In genomic region chr20:12882832-12883506, GRCh38 we compare ENCODE assay signal across 21 cellular contexts.
DNase-seq lines count a peak whose midpoint lies in the region; ATAC-seq and TF ChIP-seq lines count a peak whose summit lies in the region.
"Had no signal": no experiment of that assay in that cellular context is flagged by ENCODE, and none has a peak within 500 bp of the region (broad histone marks: within the 10 kb centered on the region; RNA-seq: fewer than 3 reads in every experiment).

No MANE protein-coding gene starts in this region.

- ATAC-seq in GM18873 (IDR thresholded peaks at IDR 0.05; ENCODE audit: low FRiP score, unreplicated experiment) (no peak), HG03139 (IDR thresholded peaks at IDR 0.05; ENCODE audit: unreplicated experiment) (no peak)
- ATAC-seq: left lung had no signal

- no peak for TF ChIP-seq CTCF in AG09309 (IDR thresholded peaks at IDR 0.05; ENCODE audit: control insufficient read depth, insufficient read depth, low read depth, low read length, missing control alignments)
- no peak for TF ChIP-seq CTCF in cardiac fibroblast (IDR thresholded peaks at IDR 0.05; ENCODE audit: low read depth, low read length)

- DNase-seq in AG09309 (ENCODE audit: low read depth) (peak; percentile 29), HCEC 1CT (peak; percentile 93), cardiac fibroblast (ENCODE audit: low read depth in 2 of 2) (peak; percentile 20 to 45), kidney glomerular epithelial cell (lab: John Stamatoyannopoulos, UW) (peak; percentile 10)
- DNase-seq in activated CD4-positive, alpha-beta T cell treated with anti-CD3 and anti-CD28 coated beads, Interleukin-2, amount 10 ng/mL, durations not matched to agents 7 days and 5 days = no peak
- no peak for DNase-seq in activated effector memory CD4-positive, alpha-beta T cell treated with Interleukin-2 at 50 U/mL for 16 hours
- DNase-seq: activated CD4-positive, alpha-beta memory T cell treated with anti-CD3 and anti-CD28 coated beads, Interleukin-2, amount 10 ng/mL, durations not matched to agents 7 days and 5 days; adrenal gland; DMS153; left lung; NCI-H187; NCI-H510A; posterior cingulate gyrus; stimulated activated CD4-positive, alpha-beta T cell treated with anti-CD3 and anti-CD28 coated beads, Interleukin-15, amount 100 ng/mL, for 24 hours; uterus had no signal

- H3K36me3 Mint-ChIP-seq in activated CD4-positive, alpha-beta T cell treated with anti-CD3 and anti-CD28 coated beads, Interleukin-2, amount 10 ng/mL, durations not matched to agents 7 days and 5 days (ENCODE audit: low read depth) = no peaks in the 10 kb centered on the region

- H3K4me3 Mint-ChIP-seq in activated CD4-positive, alpha-beta T cell treated with anti-CD3 and anti-CD28 coated beads, Interleukin-2, amount 10 ng/mL, durations not matched to agents 7 days and 5 days = no peak overlapping the region
- H3K4me3 Mint-ChIP-seq: activated CD4-positive, alpha-beta memory T cell treated with anti-CD3 and anti-CD28 coated beads, Interleukin-2, amount 10 ng/mL, durations not matched to agents 7 days and 5 days; activated T-helper 1 cell treated with anti-CD3 and anti-CD28 coated beads, Interleukin-12 subunit alpha, Interleukin-12 subunit beta, Interleukin-2, Interleukin-4 antibody, amounts not matched to agents 30 ng/mL and 10 ng/mL and 1 ng/mL, durations not matched to agents 14 hours and 24 hours and 36 hours; B cell had no signal

- H3K4me3 ChIP-seq in AG09309 (ENCODE audit: control insufficient read depth, low read depth, low read length) (no peak overlapping the region), cardiac fibroblast (replicated peaks in 1 of 2; ENCODE audit: low read depth in 2 of 2, low read length in 2 of 2) (no peak overlapping the region)
- H3K4me3 ChIP-seq: adrenal gland, coronary artery, left lung, SK-N-MC, uterus had no signal

- POLR2A ChIA-PET in activated CD4-positive, alpha-beta T cell treated with anti-CD3 and anti-CD28 coated beads, Interleukin-2, amount 10 ng/mL, durations not matched to agents 7 days and 5 days (lab: Charles Lee) = no interaction called here

- peaks cover 2% of the 10 kb centered on the region for H3K9me3 Mint-ChIP-seq in activated CD4-positive, alpha-beta T cell treated with anti-CD3 and anti-CD28 coated beads, Interleukin-2, amount 10 ng/mL, durations not matched to agents 7 days and 5 days
- H3K9me3 Mint-ChIP-seq: activated T-helper 1 cell treated with anti-CD3 and anti-CD28 coated beads, Interleukin-12 subunit alpha, Interleukin-12 subunit beta, Interleukin-2, Interleukin-4 antibody, amounts not matched to agents 30 ng/mL and 10 ng/mL and 1 ng/mL, durations not matched to agents 14 hours and 24 hours and 36 hours had no signal

- H3K27ac Mint-ChIP-seq in activated CD4-positive, alpha-beta T cell treated with anti-CD3 and anti-CD28 coated beads, Interleukin-2, amount 10 ng/mL, durations not matched to agents 7 days and 5 days = no peak overlapping the region
- H3K27ac Mint-ChIP-seq: activated CD4-positive, alpha-beta memory T cell treated with anti-CD3 and anti-CD28 coated beads, Interleukin-2, amount 10 ng/mL, durations not matched to agents 7 days and 5 days; activated T-helper 1 cell treated with anti-CD3 and anti-CD28 coated beads, Interleukin-12 subunit alpha, Interleukin-12 subunit beta, Interleukin-2, Interleukin-4 antibody, amounts not matched to agents 30 ng/mL and 10 ng/mL and 1 ng/mL, durations not matched to agents 14 hours and 24 hours and 36 hours; B cell had no signal

- H3K4me1 Mint-ChIP-seq in activated CD4-positive, alpha-beta T cell treated with anti-CD3 and anti-CD28 coated beads, Interleukin-2, amount 10 ng/mL, durations not matched to agents 7 days and 5 days = no peaks in the 10 kb centered on the region
- H3K4me1 Mint-ChIP-seq: activated CD4-positive, alpha-beta memory T cell treated with anti-CD3 and anti-CD28 coated beads, Interleukin-2, amount 10 ng/mL, durations not matched to agents 7 days and 5 days; B cell had no signal

- no peaks in the 10 kb centered on the region for H3K27me3 Mint-ChIP-seq in activated CD4-positive, alpha-beta T cell treated with anti-CD3 and anti-CD28 coated beads, Interleukin-2, amount 10 ng/mL, durations not matched to agents 7 days and 5 days
- H3K27me3 Mint-ChIP-seq: activated CD4-positive, alpha-beta memory T cell treated with anti-CD3 and anti-CD28 coated beads, Interleukin-2, amount 10 ng/mL, durations not matched to agents 7 days and 5 days; B cell had no signal

- CTCF ChIA-PET in activated CD4-positive, alpha-beta T cell treated with anti-CD3 and anti-CD28 coated beads, Interleukin-2, amount 10 ng/mL, durations not matched to agents 7 days and 5 days (lab: Charles Lee) = no interaction called here

Comparison
In these comparisons a context has a peak if more than half of its experiments do, and no peak if none do; other contexts are left out.
1. DNase-seq: peak in AG09309 (single experiment), HCEC 1CT (single experiment), cardiac fibroblast (2 of 2) and kidney glomerular epithelial cell (single experiment); none in activated CD4-positive, alpha-beta T cell treated with anti-CD3 and anti-CD28 coated beads, Interleukin-2, amount 10 ng/mL, durations not matched to agents 7 days and 5 days (single experiment) and activated effector memory CD4-positive, alpha-beta T cell treated with Interleukin-2 at 50 U/mL for 16 hours (single experiment).